ENCODE assay signal across 8 cellular contexts in genomic region chr5:73498057-73498992, GRCh38. TPM values are rescaled to one million over a fixed set of nuclear protein-coding genes. Genes with fewer than 3 reads are reported as not detected.
DNase-seq lines count a peak whose midpoint lies in the region; ATAC-seq and TF ChIP-seq lines count a peak whose summit lies in the region.

TSS of gene BTF3 (plus strand) at chr5:73498442. CDS start at chr5:73498668, 226 bp downstream.

- no peaks in the 10 kb centered on the region for H3K27me3 ChIP-seq in PC-3 (ENCODE audit: low read length)
- no peaks in the 10 kb centered on the region for H3K27me3 ChIP-seq in esophagus (ENCODE audit: control insufficient read depth in 1 of 2, insufficient read depth in 2 of 2, low read length in 2 of 2)
- H3K27me3 ChIP-seq in muscle layer of colon (ENCODE audit: control insufficient read depth in 1 of 2, insufficient read depth in 2 of 2, low read length in 2 of 2) = no peaks in the 10 kb centered on the region

- H3K9me3 ChIP-seq in PC-3 (ENCODE audit: low read length) = no peaks in the 10 kb centered on the region
- H3K9me3 ChIP-seq in esophagus (ENCODE audit: control insufficient read depth in 2 of 2, insufficient read depth in 1 of 2, low read depth in 1 of 2, low read length in 1 of 2) = no peaks in the 10 kb centered on the region
- H3K9me3 ChIP-seq in muscle layer of colon (ENCODE audit: low read length) = no peaks in the 10 kb centered on the region

- TF ChIP-seq EP300 in Ishikawa (IDR thresholded peaks at IDR 0.05; ENCODE audit: borderline replicate concordance) = no peak

- peak within 1 kb of the TSS; percentile 95 for H3K4me3 ChIP-seq in PC-3 (ENCODE audit: low read length)
- H3K4me3 ChIP-seq in esophagus (ENCODE audit: low read depth in 1 of 2, low read length in 2 of 2) = peak within 1 kb of the TSS; percentile 96 to 98
- peak within 1 kb of the TSS; percentile 81 for H3K4me3 ChIP-seq in muscle layer of colon (ENCODE audit: low read depth in 1 of 2, low read length in 2 of 2)

- no peaks in the 10 kb centered on the region for H3F3A ChIP-seq in PC-3 (ENCODE audit: low read length, unreplicated experiment)

- H3K36me3 ChIP-seq in PC-3 (ENCODE audit: low read depth, low read length) (peaks cover 38% of the 10 kb centered on the region), esophagus (ENCODE audit: control insufficient read depth in 2 of 2, insufficient read depth in 2 of 2, low read length in 1 of 2) (peaks cover 0 to 5% of the 10 kb centered on the region in 2 donors), muscle layer of colon (ENCODE audit: insufficient read depth, low read length) (peaks cover 13% of the 10 kb centered on the region)

- peaks cover 16% of the 10 kb centered on the region; the same call in 1 of the 2 replicates for H3K4me1 ChIP-seq in PC-3 (ENCODE audit: insufficient read depth, low read length)
- H3K4me1 ChIP-seq in esophagus (ENCODE audit: control insufficient read depth in 2 of 2, insufficient read depth in 2 of 2, low read length in 1 of 2) = no peaks in the 10 kb centered on the region
- H3K4me1 ChIP-seq in muscle layer of colon (ENCODE audit: insufficient read depth, low read length) = peaks cover 28% of the 10 kb centered on the region

- CTCF ChIA-PET in PC-3 (lab: Charles Lee) = no interaction called here

- H2AFZ ChIP-seq in PC-3 (ENCODE audit: low read length) = peak within 1 kb of the TSS; percentile 70

- H3K9me2 ChIP-seq in PC-3 (replicated peaks; ENCODE audit: low read length) = no peaks in the 10 kb centered on the region

- intact Hi-C loops in PC-3 (cut with micrococcal nuclease) = no loop called here

- peak within 1 kb of the TSS; percentile 78 for H3K27ac ChIP-seq in PC-3 (ENCODE audit: low read length)
- H3K27ac ChIP-seq in esophagus (ENCODE audit: low read depth in 2 of 2, low read length in 1 of 2) = peak within 1 kb of the TSS; percentile 95 to 99
- peak within 1 kb of the TSS; percentile 94 for H3K27ac ChIP-seq in muscle layer of colon (ENCODE audit: low read depth, low read length)

- no peak for TF ChIP-seq CTCF in PC-3 (conservative IDR thresholded peaks at IDR 0.05; ENCODE audit: low read depth, low read length)

- H3K79me2 ChIP-seq in PC-3 (ENCODE audit: low read length) = peaks cover 54% of the 10 kb centered on the region

- ATAC-seq in GM21576 (IDR thresholded peaks at IDR 0.05; ENCODE audit: unreplicated experiment) (peak; percentile 96), PC-3 (peak; percentile 95)

- POLR2A ChIA-PET in PC-3 (lab: Charles Lee; ENCODE audit: unreplicated experiment) = interaction anchor here (0.5 to 0.7 kb wide), 4 partner anchors 11 to 1823 kb away, joined by 3 to 6 read pairs (median 4); no protein-coding TSS in a partner anchor

- TF ChIP-seq RAD21 in Ishikawa (IDR thresholded peaks at IDR 0.05; ENCODE audit: low read depth) = no peak

- DNase-seq in DMS114 treated with DMSO at 0.1 percent for 48 hours (lab: John Stamatoyannopoulos, UW; ENCODE audit: unreplicated experiment) (peak; percentile 93), PC-3 (peak; percentile 92)
- DNase-seq in activated T-cell treated with anti-CD3 and anti-CD28 coated beads, Interleukin-2, amount 50 U/mL, for 1 hour = peak; percentile 89
- peak; percentile 88 for DNase-seq in stimulated activated CD8-positive, alpha-beta memory T cell treated with anti-CD3 and anti-CD28 coated beads, Interleukin-7, amount 100 ng/mL, for 24 hours (ENCODE audit: low read depth)

- BruUV-seq in PC-3 (replicated peaks; lab: Mats Ljungman, UMichigan) = no TSS peak

- peak within 1 kb of the TSS; percentile 100 for H3K9ac ChIP-seq in PC-3 (ENCODE audit: low read length)
- H3K9ac ChIP-seq in muscle layer of colon (ENCODE audit: low read length) = peak within 1 kb of the TSS; percentile 83

- H3K4me2 ChIP-seq in PC-3 (ENCODE audit: low read length) = peak within 1 kb of the TSS; percentile 98

- 0 to 1% methylated on average over 67 of the region's 67 CpGs for WGBS in esophagus, 2 donors

- peaks cover 32% of the 10 kb centered on the region for H4K20me1 ChIP-seq in PC-3 (ENCODE audit: low read length)

TF ChIP-seq in Ishikawa, 13 proteins besides CTCF, POLR2A, EP300 and RAD21:
- TF ChIP-seq CEBPB (IDR thresholded peaks at IDR 0.05) (no peak; the same call in 1 of the 2 replicates), TCF12 (IDR thresholded peaks at IDR 0.05; ENCODE audit: low read depth) (peak; percentile 52; the same call in 1 of the 2 replicates), ZBTB7A (IDR thresholded peaks at IDR 0.05; ENCODE audit: low read depth) (peak; percentile 86), YY1 (IDR thresholded peaks at IDR 0.05; ENCODE audit: low read depth) (peak; percentile 92), NFIC (IDR thresholded peaks at IDR 0.05) (no peak), REST (IDR thresholded peaks at IDR 0.05; ENCODE audit: low read depth) (peak; percentile 61), EGR1 (IDR thresholded peaks at IDR 0.05) (no peak; the same call in 1 of the 2 replicates), USF1 (IDR thresholded peaks at IDR 0.05) (no peak), TEAD4 (IDR thresholded peaks at IDR 0.05) (no peak), FOXM1 (IDR thresholded peaks at IDR 0.05; ENCODE audit: borderline replicate concordance, low read depth) (no peak), CREB1 (IDR thresholded peaks at IDR 0.05; ENCODE audit: low read depth) (0 out of 2 replicates have a peak, but pooled peaks have one; percentile 41), MAX (IDR thresholded peaks at IDR 0.05) (peak; percentile 88), TAF1 (IDR thresholded peaks at IDR 0.05; ENCODE audit: low read depth) (peak; percentile 78)

RNA-seq across cellular contexts. Expression of gene BTF3, which starts in this region (rescaled TPM):
- total RNA-seq in PC-3 (2014; rRNA removed) = 249 and 291 TPM in 2 replicates
- polyA plus RNA-seq in esophagus = 100 to 1,000 TPM; 542 to 770 TPM

Comparison
In these comparisons a context has a peak if more than half of its experiments do, and no peak if none do; other contexts are left out.
1. Peak in every context shown above with its lines: DNase-seq, ATAC-seq, H3K4me3 ChIP-seq and H3K27ac ChIP-seq.